Comparison of ENCODE assay signal across 18 cellular contexts in genomic region chr14:51981218-51981854, GRCh38. TPM values are rescaled to one million over a fixed set of nuclear protein-coding genes. Genes with fewer than 3 reads are reported as not detected.
DNase-seq lines count a peak whose midpoint lies in the region; ATAC-seq and TF ChIP-seq lines count a peak whose summit lies in the region.
"Had no signal": no experiment of that assay in that cellular context is flagged by ENCODE, and none has a peak within 500 bp of the region (broad histone marks: within the 10 kb centered on the region; RNA-seq: fewer than 3 reads in every experiment).

No MANE protein-coding gene starts in this region.

- H3K4me3 Mint-ChIP-seq in natural killer cell treated with Interleukin-12 subunit alpha and Interleukin-12 subunit beta and Interleukin-15 and Interleukin-18, amount 100 ng/mL, for 72 hours = no peak overlapping the region
- H3K4me3 Mint-ChIP-seq in natural killer cell = no peak overlapping the region
- H3K4me3 Mint-ChIP-seq: activated naive CD4-positive, alpha-beta T cell treated with anti-CD3 and anti-CD28 coated beads for 36 hours; CD8-positive, alpha-beta memory T cell had no signal

- intact Hi-C loops in natural killer cell (cut with micrococcal nuclease) = loop anchor here (10.0 kb wide), 1 partner anchor 327 kb away; the partner anchor contains the start of gene FRMD6

- H3K4me1 Mint-ChIP-seq in natural killer cell treated with Interleukin-12 subunit alpha and Interleukin-12 subunit beta and Interleukin-15 and Interleukin-18, amount 100 ng/mL, for 72 hours (ENCODE audit: low read depth in 2 of 2) = peaks cover 14 to 29% of the 10 kb centered on the region in 2 donors
- peaks cover 8 to 10% of the 10 kb centered on the region in 2 donors for H3K4me1 Mint-ChIP-seq in natural killer cell

- DNase-seq in natural killer cell treated with Interleukin-12 subunit alpha and Interleukin-12 subunit beta and Interleukin-15 and Interleukin-18, amount 100 ng/mL, for 72 hours (ENCODE audit: low spot score) = no peak
- no peak for DNase-seq in natural killer cell
- no peak for DNase-seq in NCI-H226
- DNase-seq in medulla oblongata (ENCODE audit: extremely low spot score) = no peak
- DNase-seq: activated CD8-positive, alpha-beta memory T cell treated with anti-CD3 and anti-CD28 coated beads for 24 hours; activated naive CD4-positive, alpha-beta T cell treated with anti-CD3 and anti-CD28 coated beads for 36 hours; CD8-positive, alpha-beta memory T cell; KBM-7; left cardiac atrium; NCI-H1436; NCI-H345; ovary; stimulated activated CD4-positive, alpha-beta T cell treated with anti-CD3 and anti-CD28 coated beads, Interleukin-4, amount 100 ng/mL, for 24 hours; trophoblast cell had no signal

- no peaks in the 10 kb centered on the region for H3K9me3 Mint-ChIP-seq in natural killer cell treated with Interleukin-12 subunit alpha and Interleukin-12 subunit beta and Interleukin-15 and Interleukin-18, amount 100 ng/mL, for 72 hours
- H3K9me3 Mint-ChIP-seq in natural killer cell = no peaks in the 10 kb centered on the region
- H3K9me3 Mint-ChIP-seq: activated naive CD4-positive, alpha-beta T cell treated with anti-CD3 and anti-CD28 coated beads for 36 hours; CD8-positive, alpha-beta memory T cell had no signal

- no peaks in the 10 kb centered on the region for H3K27me3 Mint-ChIP-seq in natural killer cell treated with Interleukin-12 subunit alpha and Interleukin-12 subunit beta and Interleukin-15 and Interleukin-18, amount 100 ng/mL, for 72 hours
- H3K27me3 Mint-ChIP-seq in natural killer cell (ENCODE audit: low read depth in 2 of 2) = no peaks in the 10 kb centered on the region
- H3K27me3 Mint-ChIP-seq: CD8-positive, alpha-beta memory T cell had no signal

- TF ChIP-seq CTCF in natural killer cell (IDR thresholded peaks at IDR 0.05) = no peak

- H3K27ac Mint-ChIP-seq in natural killer cell treated with Interleukin-12 subunit alpha and Interleukin-12 subunit beta and Interleukin-15 and Interleukin-18, amount 100 ng/mL, for 72 hours = no peak overlapping the region
- no peak overlapping the region for H3K27ac Mint-ChIP-seq in natural killer cell
- H3K27ac Mint-ChIP-seq: activated naive CD4-positive, alpha-beta T cell treated with anti-CD3 and anti-CD28 coated beads for 36 hours had no signal

- H3K36me3 Mint-ChIP-seq in natural killer cell treated with Interleukin-12 subunit alpha and Interleukin-12 subunit beta and Interleukin-15 and Interleukin-18, amount 100 ng/mL, for 72 hours = no peaks in the 10 kb centered on the region
- H3K36me3 Mint-ChIP-seq in natural killer cell = no peaks in the 10 kb centered on the region

- peak; percentile 37 to 63 for ATAC-seq in natural killer cell treated with Interleukin-12 subunit alpha and Interleukin-12 subunit beta and Interleukin-15 and Interleukin-18, amount 100 ng/mL, for 72 hours
- ATAC-seq in natural killer cell = no peak
- peak; percentile 58 for ATAC-seq in HG02642 (IDR thresholded peaks at IDR 0.05; ENCODE audit: poor library complexity, unreplicated experiment)
- peak; percentile 60 for ATAC-seq in HG03378 (IDR thresholded peaks at IDR 0.05; ENCODE audit: unreplicated experiment)
- ATAC-seq in GM19463 (IDR thresholded peaks at IDR 0.05; ENCODE audit: unreplicated experiment) = no peak
- no peak for ATAC-seq in GM19324 (IDR thresholded peaks at IDR 0.05; ENCODE audit: low FRiP score, unreplicated experiment)
- ATAC-seq: left cardiac atrium had no signal

RNA-seq across cellular contexts. Expression of gene RTRAF, which starts 8.0 kb away (rescaled TPM):
- total RNA-seq in natural killer cell treated with Interleukin-12 subunit alpha and Interleukin-12 subunit beta and Interleukin-15 and Interleukin-18, amount 100 ng/mL, for 72 hours = 100 to 1,000 TPM; 146 to 160 TPM
- 10 to 100 TPM; 84.3 to 96.5 (median 92.7) TPM for total RNA-seq in natural killer cell

Comparison
In these comparisons a context has a peak if more than half of its experiments do, and no peak if none do; other contexts are left out.
1. ATAC-seq: peak in natural killer cell treated with Interleukin-12 subunit alpha and Interleukin-12 subunit beta and Interleukin-15 and Interleukin-18, amount 100 ng/mL, for 72 hours (2 of 2), HG02642 (single experiment) and HG03378 (single experiment); none in natural killer cell (0 of 3), GM19463 (single experiment) and GM19324 (single experiment).